8 cellular contexts compared by ENCODE assay signal in the genomic region with DNA sequence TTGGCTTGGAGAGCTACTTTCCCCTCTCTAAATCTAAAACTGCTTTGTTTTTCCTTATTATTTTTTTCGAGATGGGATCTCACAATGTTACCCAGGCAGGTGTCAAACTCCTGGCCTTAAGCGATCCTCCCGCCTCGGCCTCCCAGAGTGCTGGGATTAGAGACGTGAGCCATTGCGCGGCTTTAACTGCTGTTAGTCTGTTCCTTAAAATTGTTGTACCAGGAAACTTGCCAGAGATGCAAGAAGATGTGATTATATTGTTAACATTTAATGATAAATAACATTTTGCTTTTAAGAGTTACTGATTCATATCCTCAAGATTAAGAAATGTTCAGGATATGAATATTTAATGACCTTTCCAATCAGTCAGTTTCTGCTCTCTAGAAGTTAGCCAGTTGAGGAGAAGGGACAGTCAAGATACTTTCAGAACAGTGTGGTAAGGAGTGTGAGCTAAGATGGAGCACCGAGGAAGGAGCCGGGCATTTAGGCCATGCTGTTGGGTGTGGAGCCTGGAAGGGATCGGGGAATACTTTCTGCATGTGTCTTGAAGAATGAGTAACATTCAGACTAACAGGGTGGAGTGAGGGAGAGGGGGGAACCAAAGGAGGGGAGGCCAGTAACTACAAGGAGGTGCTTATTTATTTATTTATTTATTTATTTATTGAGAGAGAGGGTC. TPM values are rescaled to one million over a fixed set of nuclear protein-coding genes. Genes with fewer than 3 reads are reported as not detected.
DNase-seq lines count a peak whose midpoint lies in the region; ATAC-seq and TF ChIP-seq lines count a peak whose summit lies in the region.
"Not testable (repeated sequence)": the region's sequence is repeated elsewhere in the genome, so short reads cannot be mapped to it uniquely, and the experiment has no call there.

No MANE protein-coding gene starts in this region.

- TF ChIP-seq CTCF in CD14-positive monocyte (IDR thresholded peaks at IDR 0.05); HL-60 (IDR thresholded peaks at IDR 0.05; ENCODE audit: insufficient read depth, low read length); SK-N-SH (IDR thresholded peaks at IDR 0.05): not testable (repeated sequence)

- H3K36me3 ChIP-seq in SK-N-SH (replicated peaks in 1 of 2; ENCODE audit: control insufficient read depth in 1 of 2, insufficient read depth in 2 of 2, low read length in 1 of 2); iPS-15b (ENCODE audit: control insufficient read depth, insufficient read depth, low read length): not testable (repeated sequence)

- POLR2A ChIA-PET in SK-N-SH (lab: Yijun Ruan, JAX), result not testable (repeated sequence)

- H3K4me3 ChIP-seq in HL-60 (replicated peaks; ENCODE audit: insufficient read depth, low read length), result peak overlapping the region; percentile 97
- H3K4me3 ChIP-seq in SK-N-SH (ENCODE audit: low read depth in 2 of 2, low read length in 1 of 2), result peak overlapping the region; percentile 67 to 94
- peak overlapping the region; percentile 81 for H3K4me3 ChIP-seq in iPS-15b (ENCODE audit: low read depth, low read length)

- peaks cover 5 to 11% (median 7%) of the 10 kb centered on the region in 7 donors for H3K9me3 Mint-ChIP-seq in CD14-positive monocyte
- H3K9me3 Mint-ChIP-seq in activated naive CD8-positive, alpha-beta T cell (ENCODE audit: low read depth); effector memory CD8-positive, alpha-beta T cell; natural killer cell treated with Interleukin-12 subunit alpha and Interleukin-12 subunit beta and Interleukin-15 and Interleukin-18, amount 100 ng/mL, for 72 hours; stimulated activated naive B cell treated with anti-CD40 and anti-IgM and Interleukin-4, amounts not matched to agents 10 μg/mL and 1 μg/mL and 100 μg/mL, for 72 hours: not testable (repeated sequence)

- H3K4me1 ChIP-seq in SK-N-SH (ENCODE audit: control insufficient read depth in 1 of 2, insufficient read depth in 2 of 2, low read depth in 1 of 2, low read length in 1 of 2); iPS-15b (ENCODE audit: control insufficient read depth, insufficient read depth, low read length): not testable (repeated sequence)

- H3K27ac ChIP-seq in HL-60 (replicated peaks), result not testable (repeated sequence)
- peak overlapping the region in 1 of 2 experiments; percentile 93; a peak in 2 of 4 replicates for H3K27ac ChIP-seq in SK-N-SH (ENCODE audit: low read depth in 2 of 2, low read length in 1 of 2)

- peak overlapping the region; percentile 91 to 93 for H3K4me3 Mint-ChIP-seq in CD14-positive monocyte
- H3K4me3 Mint-ChIP-seq in activated naive CD8-positive, alpha-beta T cell, result peak overlapping the region; percentile 78
- H3K4me3 Mint-ChIP-seq in effector memory CD8-positive, alpha-beta T cell, result peak overlapping the region; percentile 85 to 88
- H3K4me3 Mint-ChIP-seq in natural killer cell treated with Interleukin-12 subunit alpha and Interleukin-12 subunit beta and Interleukin-15 and Interleukin-18, amount 100 ng/mL, for 72 hours, result peak overlapping the region; percentile 89
- H3K4me3 Mint-ChIP-seq in stimulated activated naive B cell treated with anti-CD40 and anti-IgM and Interleukin-4, amounts not matched to agents 10 μg/mL and 1 μg/mL and 100 μg/mL, for 72 hours, result peak overlapping the region; percentile 88 to 92

- 0 out of 2 replicates have a peak overlapping the region, but pooled peaks have one; percentile 85 for H2AFZ ChIP-seq in SK-N-SH (ENCODE audit: low read depth)

- peak overlapping the region; percentile 95 for H3K9ac ChIP-seq in SK-N-SH
- H3K9ac ChIP-seq in iPS-15b (ENCODE audit: low read depth, low read length), result not testable (repeated sequence)

- DNase-seq in CD14-positive monocyte (ENCODE audit: low spot score); HL-60 (ENCODE audit: low read depth in 1 of 2, low spot score in 1 of 2); SK-N-SH; effector memory CD8-positive, alpha-beta T cell; natural killer cell treated with Interleukin-12 subunit alpha and Interleukin-12 subunit beta and Interleukin-15 and Interleukin-18, amount 100 ng/mL, for 72 hours (ENCODE audit: low spot score); stimulated activated naive B cell treated with anti-CD40 and anti-IgM and Interleukin-4, amounts not matched to agents 10 μg/mL and 1 μg/mL and 100 μg/mL, for 72 hours: not testable (repeated sequence)

- intact Hi-C loops in CD14-positive monocyte (cut with micrococcal nuclease), result loop anchor here (5.0 to 10.0 kb wide), 3 partner anchors 52 to 312 kb away; a partner anchor contains a TSS

- ATAC-seq in effector memory CD8-positive, alpha-beta T cell (replicated peaks); natural killer cell treated with Interleukin-12 subunit alpha and Interleukin-12 subunit beta and Interleukin-15 and Interleukin-18, amount 100 ng/mL, for 72 hours; stimulated activated naive B cell treated with anti-CD40 and anti-IgM and Interleukin-4, amounts not matched to agents 10 μg/mL and 1 μg/mL and 100 μg/mL, for 72 hours (replicated peaks): not testable (repeated sequence)

- TF ChIP-seq RAD21 in SK-N-SH (IDR thresholded peaks at IDR 0.05; ENCODE audit: low read length), result not testable (repeated sequence)

- H3K4me2 ChIP-seq in SK-N-SH, result peak overlapping the region; percentile 92

- not testable (repeated sequence) for H3K27me3 Mint-ChIP-seq in CD14-positive monocyte (ENCODE audit: low read depth in 3 of 3); activated naive CD8-positive, alpha-beta T cell; effector memory CD8-positive, alpha-beta T cell; natural killer cell treated with Interleukin-12 subunit alpha and Interleukin-12 subunit beta and Interleukin-15 and Interleukin-18, amount 100 ng/mL, for 72 hours; stimulated activated naive B cell treated with anti-CD40 and anti-IgM and Interleukin-4, amounts not matched to agents 10 μg/mL and 1 μg/mL and 100 μg/mL, for 72 hours

- 67% methylated on average over 10 of the region's 10 CpGs for WGBS in SK-N-SH (ENCODE audit: low lambda C conversion rate)

- CTCF ChIA-PET in SK-N-SH (lab: Yijun Ruan, JAX), result interaction anchor here (2.6 kb wide), 1 partner anchor 126 kb away, joined by 7 read pairs; no protein-coding TSS in a partner anchor

- peaks cover 12% of the 10 kb centered on the region for H3F3A ChIP-seq in SK-N-SH (replicated peaks; ENCODE audit: insufficient read depth)

- H3K9me3 ChIP-seq in SK-N-SH; iPS-15b (ENCODE audit: control insufficient read depth, insufficient read depth, low read length): not testable (repeated sequence)

- peaks cover 24% of the 10 kb centered on the region for H3K4me1 Mint-ChIP-seq in CD14-positive monocyte
- H3K4me1 Mint-ChIP-seq in activated naive CD8-positive, alpha-beta T cell (ENCODE audit: low read depth), result peaks cover 30% of the 10 kb centered on the region
- H3K4me1 Mint-ChIP-seq in effector memory CD8-positive, alpha-beta T cell (ENCODE audit: low read depth in 2 of 2), result peaks cover 11 to 20% of the 10 kb centered on the region in 2 donors
- H3K4me1 Mint-ChIP-seq in natural killer cell treated with Interleukin-12 subunit alpha and Interleukin-12 subunit beta and Interleukin-15 and Interleukin-18, amount 100 ng/mL, for 72 hours (ENCODE audit: low read depth in 2 of 2), result peaks cover 18 to 19% of the 10 kb centered on the region in 2 donors
- H3K4me1 Mint-ChIP-seq in stimulated activated naive B cell treated with anti-CD40 and anti-IgM and Interleukin-4, amounts not matched to agents 10 μg/mL and 1 μg/mL and 100 μg/mL, for 72 hours, result peaks cover 18 to 58% of the 10 kb centered on the region in 2 donors

- H3K79me2 ChIP-seq in SK-N-SH (ENCODE audit: insufficient read depth), result peaks cover 80% of the 10 kb centered on the region

- H3K9me2 ChIP-seq in SK-N-SH, result not testable (repeated sequence)

- H4K20me1 ChIP-seq in SK-N-SH (ENCODE audit: insufficient read depth), result not testable (repeated sequence)

- peak overlapping the region; percentile 20 to 99 (median 98) for H3K27ac Mint-ChIP-seq in CD14-positive monocyte
- H3K27ac Mint-ChIP-seq in activated naive CD8-positive, alpha-beta T cell, result peak overlapping the region; percentile 16
- peak overlapping the region; percentile 71 to 97 for H3K27ac Mint-ChIP-seq in effector memory CD8-positive, alpha-beta T cell
- H3K27ac Mint-ChIP-seq in natural killer cell treated with Interleukin-12 subunit alpha and Interleukin-12 subunit beta and Interleukin-15 and Interleukin-18, amount 100 ng/mL, for 72 hours, result peak overlapping the region in 1 of 2 donors; percentile 6
- H3K27ac Mint-ChIP-seq in stimulated activated naive B cell treated with anti-CD40 and anti-IgM and Interleukin-4, amounts not matched to agents 10 μg/mL and 1 μg/mL and 100 μg/mL, for 72 hours, result peak overlapping the region; percentile 99

- TF ChIP-seq EP300 in SK-N-SH (IDR thresholded peaks at IDR 0.05; ENCODE audit: borderline replicate concordance in 1 of 2, low read depth in 1 of 2, low read length in 1 of 2), result not testable (repeated sequence)

- H3K36me3 Mint-ChIP-seq in CD14-positive monocyte, result peaks cover 7 to 20% of the 10 kb centered on the region in 2 donors
- H3K36me3 Mint-ChIP-seq in activated naive CD8-positive, alpha-beta T cell, result not testable (repeated sequence)
- peaks cover 22% of the 10 kb centered on the region for H3K36me3 Mint-ChIP-seq in effector memory CD8-positive, alpha-beta T cell (ENCODE audit: insufficient read depth)
- H3K36me3 Mint-ChIP-seq in natural killer cell treated with Interleukin-12 subunit alpha and Interleukin-12 subunit beta and Interleukin-15 and Interleukin-18, amount 100 ng/mL, for 72 hours, result peaks cover 11% of the 10 kb centered on the region
- peaks cover 10 to 31% of the 10 kb centered on the region in 2 donors for H3K36me3 Mint-ChIP-seq in stimulated activated naive B cell treated with anti-CD40 and anti-IgM and Interleukin-4, amounts not matched to agents 10 μg/mL and 1 μg/mL and 100 μg/mL, for 72 hours

- not testable (repeated sequence) for H3K27me3 ChIP-seq in HL-60 (ENCODE audit: insufficient read depth, poor library complexity, severe bottlenecking); SK-N-SH (ENCODE audit: insufficient read depth); iPS-15b (ENCODE audit: control insufficient read depth, insufficient read depth, low read length)

RNA-seq across cellular contexts. Expression of a gene that starts 54.6 kb away (rescaled TPM):
- polyA plus RNA-seq in CD14-positive monocyte (1 to 10 TPM; 1.8 to 2.7 TPM), SK-N-SH (2012; rRNA removed) (19.5 and 27.4 TPM in 2 replicates)
- polyA plus RNA-seq in SK-N-SH (2012; cell fraction: cytosol; rRNA removed), result 9.2 and 11.0 TPM in 2 replicates
- polyA plus RNA-seq in SK-N-SH (2012; cell fraction: nucleus; rRNA removed), result 71.9 and 88.4 TPM in 2 replicates
- 10 to 100 TPM; 10.4 to 14.8 TPM for total RNA-seq in natural killer cell treated with Interleukin-12 subunit alpha and Interleukin-12 subunit beta and Interleukin-15 and Interleukin-18, amount 100 ng/mL, for 72 hours

RNA-seq across cellular contexts. Expression of a gene that starts 57.3 kb away (rescaled TPM):
- polyA plus RNA-seq in CD14-positive monocyte (10 to 100 TPM; 13.6 to 17.3 TPM), SK-N-SH (2012; rRNA removed) (25.6 and 32.4 TPM in 2 replicates)
- 28.9 and 29.1 TPM in 2 replicates for polyA plus RNA-seq in SK-N-SH (2012; cell fraction: cytosol; rRNA removed)
- polyA plus RNA-seq in SK-N-SH (2012; cell fraction: nucleus; rRNA removed), result 56.5 and 68.8 TPM in 2 replicates
- total RNA-seq in natural killer cell treated with Interleukin-12 subunit alpha and Interleukin-12 subunit beta and Interleukin-15 and Interleukin-18, amount 100 ng/mL, for 72 hours, result 10 to 100 TPM; 33.2 to 44.8 TPM
